In the genomic region with DNA sequence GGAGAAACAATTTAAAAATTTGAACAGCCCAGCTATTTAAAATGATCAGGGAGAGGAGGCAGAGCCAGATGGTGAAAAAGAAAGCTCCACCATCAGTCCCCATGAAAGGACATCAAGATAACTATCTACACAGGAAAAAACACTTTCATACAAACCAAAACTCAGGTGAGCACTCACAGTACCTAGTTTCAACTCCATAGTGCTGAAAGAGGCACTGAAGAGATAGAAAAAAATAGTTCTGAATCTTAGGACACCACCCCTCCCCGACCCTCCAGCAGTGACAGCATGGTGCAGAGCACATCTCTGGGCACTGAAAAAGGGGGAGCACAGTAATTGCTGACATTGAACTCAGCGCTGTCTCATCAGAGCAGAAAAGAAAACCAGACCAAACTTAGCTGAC, we compare ENCODE assay signal across 25 cellular contexts.
"Had no signal": no experiment of that assay in that cellular context is flagged by ENCODE, and none has a peak within 500 bp of the region (broad histone marks: within the 10 kb centered on the region; RNA-seq: fewer than 3 reads in every experiment).

No MANE protein-coding gene starts in this region.

- H3K9ac ChIP-seq: neural progenitor cell, parathyroid adenoma had no signal

- H3K9me3 ChIP-seq: ovary, psoas muscle, right lobe of liver, sigmoid colon, thoracic aorta, thyroid gland, tibial nerve, upper lobe of left lung, vagina had no signal

- H3K4me2 ChIP-seq: neural progenitor cell had no signal

- H3K36me3 ChIP-seq: neural progenitor cell, ovary, right lobe of liver, sigmoid colon, thoracic aorta, thyroid gland, tibial nerve, upper lobe of left lung, vagina had no signal

- H3K79me2 ChIP-seq: parathyroid adenoma had no signal

- H3K4me3 ChIP-seq: neural progenitor cell, ovary, psoas muscle, right lobe of liver, sigmoid colon, thoracic aorta, thyroid gland, tibial nerve, upper lobe of left lung, vagina had no signal

- H3K27ac ChIP-seq: neural progenitor cell, ovary, parathyroid adenoma, psoas muscle, right lobe of liver, sigmoid colon, thoracic aorta, thyroid gland, tibial nerve, upper lobe of left lung, vagina had no signal

- DNase-seq: naive thymus-derived CD4-positive, alpha-beta T cell; natural killer cell; occipital lobe; ovary; posterior cingulate gyrus; psoas muscle; right cardiac atrium; right lobe of liver; sigmoid colon; small intestine; stimulated activated CD4-positive, alpha-beta T cell treated with anti-CD3 and anti-CD28 coated beads, Interleukin-1b, Interleukin-23, amount 100 ng/mL, for 48 hours; stimulated activated CD4-positive, alpha-beta T cell treated with anti-CD3 and anti-CD28 coated beads, Interleukin-4, amount 100 ng/mL, for 1 hour; stimulated activated CD4-positive, alpha-beta T cell treated with anti-CD3 and anti-CD28 coated beads, Interleukin-4, amount 100 ng/mL, for 4 hours; stimulated activated CD8-positive, alpha-beta memory T cell treated with anti-CD3 and anti-CD28 coated beads, Interleukin-4, amount 100 ng/mL, for 48 hours; stimulated activated naive CD4-positive, alpha-beta T cell; stimulated activated naive CD8-positive, alpha-beta T cell treated with anti-CD3 and anti-CD28 coated beads, Interleukin-15, amount 100 ng/mL, for 72 hours; stimulated activated naive CD8-positive, alpha-beta T cell treated with anti-CD3 and anti-CD28 coated beads, Interleukin-15, Interleukin-2, amounts not matched to agents 100 U/mL and 50 U/mL, for 24 hours; thyroid gland; trophoblast cell; upper lobe of left lung had no signal

- H3K4me1 ChIP-seq: neural progenitor cell, parathyroid adenoma, psoas muscle, right lobe of liver, sigmoid colon, thyroid gland, tibial nerve, upper lobe of left lung, vagina had no signal

- H2AFZ ChIP-seq: neural progenitor cell, parathyroid adenoma had no signal

- H3K27me3 ChIP-seq: neural progenitor cell, ovary, right lobe of liver, sigmoid colon, thyroid gland, tibial nerve, upper lobe of left lung, vagina had no signal
